8 cellular contexts compared by ENCODE assay signal in genomic region chr12:111410229-111411186, GRCh38. TPM values are rescaled to one million over a fixed set of nuclear protein-coding genes. Genes with fewer than 3 reads are reported as not detected.
DNase-seq lines count a peak whose midpoint lies in the region; ATAC-seq and TF ChIP-seq lines count a peak whose summit lies in the region.

No MANE protein-coding gene starts in this region.

- H3K4me1 Mint-ChIP-seq in activated naive CD4-positive, alpha-beta T cell treated with anti-CD3 and anti-CD28 coated beads for 36 hours (ENCODE audit: low read depth): peaks cover 77% of the 10 kb centered on the region

- no peaks in the 10 kb centered on the region for H3K27me3 Mint-ChIP-seq in activated naive CD4-positive, alpha-beta T cell treated with anti-CD3 and anti-CD28 coated beads for 36 hours (ENCODE audit: low read depth)

- intact Hi-C loops in activated naive CD4-positive, alpha-beta T cell treated with anti-CD3 and anti-CD28 coated beads for 36 hours (cut with micrococcal nuclease): no loop called here
- intact Hi-C loops in lower lobe of right lung (cut with DNase I) (no loop called here), upper lobe of right lung (cut with DNase I) (no loop called here)

- H3K36me3 ChIP-seq in lower lobe of right lung (no peaks in the 10 kb centered on the region), upper lobe of right lung (no peaks in the 10 kb centered on the region), WERI-Rb-1 (no peaks in the 10 kb centered on the region)

- H3K27ac ChIP-seq in lower lobe of right lung (peak overlapping the region; percentile 86), upper lobe of right lung (peak overlapping the region; percentile 84), WERI-Rb-1 (no peak overlapping the region)

- CTCF ChIA-PET in activated naive CD4-positive, alpha-beta T cell treated with anti-CD3 and anti-CD28 coated beads for 36 hours (lab: Charles Lee): interaction anchor here (0.6 to 25.8 kb wide), 7 partner anchors 10 to 40 kb away, joined by 3 to 763 read pairs (median 6); no protein-coding TSS in a partner anchor

- H3K4me1 ChIP-seq in lower lobe of right lung (peaks cover 78% of the 10 kb centered on the region), upper lobe of right lung (peaks cover 69% of the 10 kb centered on the region)

- H3K27me3 ChIP-seq in lower lobe of right lung (ENCODE audit: low read depth) (no peaks in the 10 kb centered on the region), upper lobe of right lung (no peaks in the 10 kb centered on the region), WERI-Rb-1 (ENCODE audit: insufficient read depth, low read depth, severe bottlenecking) (no peaks in the 10 kb centered on the region)

- TF ChIP-seq CTCF in lower lobe of right lung (IDR thresholded peaks at IDR 0.05) (no peak), upper lobe of right lung (IDR thresholded peaks at IDR 0.05) (no peak), WERI-Rb-1 (IDR thresholded peaks at IDR 0.05; ENCODE audit: low read depth, low read length) (no peak)

- ATAC-seq in lower lobe of right lung (no peak), upper lobe of right lung (no peak), GM18861 (IDR thresholded peaks at IDR 0.05; ENCODE audit: unreplicated experiment) (no peak), HG03439 (IDR thresholded peaks at IDR 0.05; ENCODE audit: unreplicated experiment) (no peak)

- H3K27ac Mint-ChIP-seq in activated naive CD4-positive, alpha-beta T cell treated with anti-CD3 and anti-CD28 coated beads for 36 hours: peak overlapping the region; percentile 75

- H3K9me3 Mint-ChIP-seq in activated naive CD4-positive, alpha-beta T cell treated with anti-CD3 and anti-CD28 coated beads for 36 hours: no peaks in the 10 kb centered on the region

- peaks cover 10% of the 10 kb centered on the region for H3K36me3 Mint-ChIP-seq in activated naive CD4-positive, alpha-beta T cell treated with anti-CD3 and anti-CD28 coated beads for 36 hours (ENCODE audit: low read depth)

- DNase-seq in activated naive CD4-positive, alpha-beta T cell treated with anti-CD3 and anti-CD28 coated beads for 36 hours: no peak
- no peak for DNase-seq in activated naive CD4-positive, alpha-beta T cell treated with anti-CD3 and anti-CD28 coated beads, Interleukin-2, amount 50 U/mL, for 16 hours
- DNase-seq in amniotic epithelial cell (ENCODE audit: low read depth) (peak; percentile 66), lower lobe of right lung (peak; percentile 48), upper lobe of right lung (no peak), WERI-Rb-1 (no peak)

- H3K4me3 Mint-ChIP-seq in activated naive CD4-positive, alpha-beta T cell treated with anti-CD3 and anti-CD28 coated beads for 36 hours: no peak overlapping the region

- peak overlapping the region; percentile 93 for H3K4me3 ChIP-seq in lower lobe of right lung
- H3K4me3 ChIP-seq in upper lobe of right lung: peak overlapping the region; percentile 30
- no peak overlapping the region for H3K4me3 ChIP-seq in WERI-Rb-1 (ENCODE audit: low read depth, low read length)

- H3K9me3 ChIP-seq in lower lobe of right lung: no peaks in the 10 kb centered on the region
- no peaks in the 10 kb centered on the region for H3K9me3 ChIP-seq in upper lobe of right lung
- H3K9me3 ChIP-seq in WERI-Rb-1 (ENCODE audit: severe bottlenecking): no peaks in the 10 kb centered on the region

RNA-seq across cellular contexts. Expression of gene SH2B3, which starts 4.8 kb away (rescaled TPM):
- total RNA-seq in activated naive CD4-positive, alpha-beta T cell treated with anti-CD3 and anti-CD28 coated beads for 36 hours: 10 to 100 TPM; 21.1 to 21.3 TPM
- total RNA-seq in lower lobe of right lung (49.5 TPM), upper lobe of right lung (47.1 TPM)

RNA-seq across cellular contexts. Expression of gene PHETA1, which starts 41.6 kb away (rescaled TPM):
- total RNA-seq in activated naive CD4-positive, alpha-beta T cell treated with anti-CD3 and anti-CD28 coated beads for 36 hours: 1 to 10 TPM in 1 of 2 experiments, under 1 TPM in 1; 0.35 to 1.0 TPM
- total RNA-seq in lower lobe of right lung (20.5 TPM), upper lobe of right lung (25.3 TPM)

Comparison
In these comparisons a context has a peak if more than half of its experiments do, and no peak if none do; other contexts are left out.
1. DNase-seq: peak in amniotic epithelial cell (single experiment) and lower lobe of right lung (single experiment); none in activated naive CD4-positive, alpha-beta T cell treated with anti-CD3 and anti-CD28 coated beads for 36 hours (single experiment), activated naive CD4-positive, alpha-beta T cell treated with anti-CD3 and anti-CD28 coated beads, Interleukin-2, amount 50 U/mL, for 16 hours (single experiment), upper lobe of right lung (single experiment) and WERI-Rb-1 (single experiment).
2. RNA of gene PHETA1, which starts 41.6 kb away (total RNA-seq): 25.3 TPM in upper lobe of right lung (single experiment) and 20.5 TPM in lower lobe of right lung (single experiment); 0.35 to 1.0 TPM in activated naive CD4-positive, alpha-beta T cell treated with anti-CD3 and anti-CD28 coated beads for 36 hours; every median in the first group is over 10 times any median in the second.